ENCODE assay signal across 23 cellular contexts in the genomic region with DNA sequence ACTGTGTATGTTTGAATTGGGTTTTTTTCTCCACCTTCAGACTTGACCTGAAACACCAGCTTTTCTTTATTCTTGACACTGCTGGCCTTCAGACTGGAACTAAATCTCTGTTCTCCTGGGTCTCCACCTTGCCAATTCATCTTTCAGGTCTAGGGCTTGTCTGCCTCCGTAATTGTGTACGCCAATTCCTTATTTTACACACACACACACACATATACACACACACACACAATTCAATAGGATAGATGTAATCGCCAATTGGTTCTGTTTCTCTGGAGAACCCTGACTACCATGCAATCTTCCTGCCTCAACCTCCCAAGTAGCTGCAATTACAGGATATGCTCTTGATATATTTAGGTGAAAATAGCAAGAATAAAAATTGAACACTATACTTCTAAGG. TPM values are rescaled to one million over a fixed set of nuclear protein-coding genes. Genes with fewer than 3 reads are reported as not detected.
DNase-seq lines count a peak whose midpoint lies in the region; ATAC-seq and TF ChIP-seq lines count a peak whose summit lies in the region.
"Had no signal": no experiment of that assay in that cellular context is flagged by ENCODE, and none has a peak within 500 bp of the region (broad histone marks: within the 10 kb centered on the region; RNA-seq: fewer than 3 reads in every experiment).

No MANE protein-coding gene starts in this region.

- no peaks in the 10 kb centered on the region for H3K9me3 ChIP-seq in H9 (ENCODE audit: control insufficient read depth, low read depth, low read length)
- no peaks in the 10 kb centered on the region for H3K9me3 ChIP-seq in trophoblast cell (ENCODE audit: insufficient read depth, low read depth, low read length)
- H3K9me3 ChIP-seq: colonic mucosa, esophagus muscularis mucosa, left lung, MG63, ovary, vagina had no signal

- no peak overlapping the region for H4K8ac ChIP-seq in H9 (replicated peaks; ENCODE audit: insufficient read length, low read depth, low read length)
- no peak overlapping the region for H4K8ac ChIP-seq in trophoblast cell (ENCODE audit: low read depth, low read length)

- H3T11ph ChIP-seq in H9 (ENCODE audit: low read length), result no peak overlapping the region

- H3K9ac ChIP-seq in H9 (ENCODE audit: extremely low read depth, insufficient read length, low read length), result no peak overlapping the region
- no peak overlapping the region for H3K9ac ChIP-seq in trophoblast cell (ENCODE audit: low read length)
- H3K9ac ChIP-seq: GM23248 had no signal

- no peak overlapping the region for H4K12ac ChIP-seq in trophoblast cell (ENCODE audit: low read depth, low read length)

- H3K4me1 Mint-ChIP-seq in activated naive CD8-positive, alpha-beta T cell (ENCODE audit: low read depth), result peaks cover 27% of the 10 kb centered on the region
- H3K4me1 Mint-ChIP-seq in activated naive CD8-positive, alpha-beta T cell treated with anti-CD3 and anti-CD28 coated beads for 36 hours, result peaks cover 26% of the 10 kb centered on the region
- H3K4me1 Mint-ChIP-seq in H9, result peaks cover 7% of the 10 kb centered on the region in 2 experiments; a peak in 2 of 4 replicates
- peaks cover 27% of the 10 kb centered on the region for H3K4me1 Mint-ChIP-seq in central memory CD8-positive, alpha-beta T cell

- TF ChIP-seq CTCF in H9 (conservative IDR thresholded peaks at IDR 0.05), result no peak

- no peaks in the 10 kb centered on the region for H3K9me3 Mint-ChIP-seq in activated naive CD8-positive, alpha-beta T cell (ENCODE audit: low read depth)
- no peaks in the 10 kb centered on the region for H3K9me3 Mint-ChIP-seq in activated naive CD8-positive, alpha-beta T cell treated with anti-CD3 and anti-CD28 coated beads for 36 hours
- H3K9me3 Mint-ChIP-seq in H9, result no peaks in the 10 kb centered on the region
- no peaks in the 10 kb centered on the region for H3K9me3 Mint-ChIP-seq in central memory CD8-positive, alpha-beta T cell

- POLR2A ChIA-PET in HEK293T (lab: Yijun Ruan, JAX), result no interaction called here

- H3K4me2 ChIP-seq in H9 (ENCODE audit: insufficient read depth, insufficient read length, low read length) (no peak overlapping the region), trophoblast cell (ENCODE audit: low read length) (no peak overlapping the region)
- H3K4me2 ChIP-seq: hepatocyte, smooth muscle cell had no signal

- no peaks in the 10 kb centered on the region for H3K79me2 ChIP-seq in H9 (ENCODE audit: insufficient read depth, low read length)
- no peaks in the 10 kb centered on the region for H3K79me2 ChIP-seq in trophoblast cell (ENCODE audit: control insufficient read depth, insufficient read depth, low read length, poor library complexity)
- H3K79me2 ChIP-seq: hepatocyte had no signal

- no peak overlapping the region for H3K27ac ChIP-seq in H9 (ENCODE audit: insufficient read length, low read depth, low read length)
- H3K27ac ChIP-seq in trophoblast cell (ENCODE audit: low read depth, low read length), result no peak overlapping the region
- H3K27ac ChIP-seq: colonic mucosa, esophagus muscularis mucosa, GM23248, hepatocyte, ovary, vagina had no signal

- no CpG with 5 or more reads among the region's 3 CpGs for WGBS in H9 (ENCODE audit: extremely low coverage, insufficient read length, low lambda C conversion rate)
- no CpG with 5 or more reads among the region's 3 CpGs for WGBS in trophoblast cell (ENCODE audit: extremely low coverage, insufficient coverage, insufficient read length)

- H4K20me1 ChIP-seq in H9 (ENCODE audit: control insufficient read depth, insufficient read depth, insufficient read length), result no peaks in the 10 kb centered on the region

- H3K4me3 ChIP-seq in trophoblast cell (ENCODE audit: low read depth, low read length), result no peak overlapping the region
- H3K4me3 ChIP-seq: colonic mucosa, esophagus muscularis mucosa, GM23248, hepatocyte, left lung, MG63, ovary, smooth muscle cell, vagina had no signal

- H3K4ac ChIP-seq in H9 (ENCODE audit: low read depth, low read length) (no peak overlapping the region), trophoblast cell (ENCODE audit: low read depth, low read length) (no peak overlapping the region)

- no peak overlapping the region for H4K5ac ChIP-seq in H9 (ENCODE audit: insufficient read length, low read depth, low read length)

- no peaks in the 10 kb centered on the region for H3K27me3 Mint-ChIP-seq in activated naive CD8-positive, alpha-beta T cell
- H3K27me3 Mint-ChIP-seq in activated naive CD8-positive, alpha-beta T cell treated with anti-CD3 and anti-CD28 coated beads for 36 hours, result no peaks in the 10 kb centered on the region
- H3K27me3 Mint-ChIP-seq in H9 (ENCODE audit: low read depth), result no peaks in the 10 kb centered on the region; the same call in 1 of the 2 replicates
- no peaks in the 10 kb centered on the region for H3K27me3 Mint-ChIP-seq in central memory CD8-positive, alpha-beta T cell
- H3K27me3 Mint-ChIP-seq: naive B cell had no signal

- H3K4me1 ChIP-seq in H9 (ENCODE audit: insufficient read depth, low read length) (no peaks in the 10 kb centered on the region), trophoblast cell (ENCODE audit: control insufficient read depth in 1 of 2, insufficient read depth in 2 of 2, low read length in 2 of 2) (no peaks in the 10 kb centered on the region)
- H3K4me1 ChIP-seq: colonic mucosa, esophagus muscularis mucosa, vagina had no signal

- no peak overlapping the region for H3K56ac ChIP-seq in H9 (ENCODE audit: insufficient read length, low read depth, low read length)

- no peak overlapping the region for H2AFZ ChIP-seq in H9 (ENCODE audit: low read length)
- H2AFZ ChIP-seq in trophoblast cell (ENCODE audit: insufficient read depth, low read length, poor library complexity), result no peak overlapping the region
- H2AFZ ChIP-seq: GM23248, hepatocyte had no signal

- no peak overlapping the region for H2BK15ac ChIP-seq in H9 (ENCODE audit: low read depth, low read length)

- H2BK120ac ChIP-seq in H9 (ENCODE audit: low read depth, low read length, poor library complexity, severe bottlenecking), result no peak overlapping the region
- no peak overlapping the region for H2BK120ac ChIP-seq in trophoblast cell (ENCODE audit: insufficient read depth, low read length, poor library complexity)

- H2BK5ac ChIP-seq in H9 (ENCODE audit: insufficient read length, low read length), result no peak overlapping the region
- H2BK5ac ChIP-seq in trophoblast cell (ENCODE audit: low read depth, low read length, poor library complexity), result no peak overlapping the region

- ATAC-seq in central memory CD8-positive, alpha-beta T cell (replicated peaks; ENCODE audit: extremely low read depth, poor library complexity, severe bottlenecking), result no peak

- H3K18ac ChIP-seq in H9 (ENCODE audit: insufficient read length, low read depth, low read length) (no peak overlapping the region), trophoblast cell (ENCODE audit: low read length) (no peak overlapping the region)

- no peaks in the 10 kb centered on the region for H3K23me2 ChIP-seq in H9 (ENCODE audit: insufficient read length, low read depth, low read length, poor library complexity, severe bottlenecking)

- peak overlapping the region; percentile 23 for H3K27ac Mint-ChIP-seq in activated naive CD8-positive, alpha-beta T cell
- H3K27ac Mint-ChIP-seq in activated naive CD8-positive, alpha-beta T cell treated with anti-CD3 and anti-CD28 coated beads for 36 hours, result no peak overlapping the region
- H3K27ac Mint-ChIP-seq in H9, result peak overlapping the region in 1 of 3 experiments; percentile 9; a peak in 1 of 7 replicates
- H3K27ac Mint-ChIP-seq in central memory CD8-positive, alpha-beta T cell (ENCODE audit: low read depth), result peak overlapping the region; percentile 5

- H3K79me1 ChIP-seq in H9 (ENCODE audit: insufficient read depth, low read depth, low read length, poor library complexity, severe bottlenecking) (no peaks in the 10 kb centered on the region), trophoblast cell (ENCODE audit: low read length) (no peaks in the 10 kb centered on the region)

- no peaks in the 10 kb centered on the region for H3K36me3 ChIP-seq in trophoblast cell (ENCODE audit: control insufficient read depth in 1 of 2, insufficient read depth in 2 of 2, low read length in 2 of 2)
- H3K36me3 ChIP-seq: colonic mucosa, esophagus muscularis mucosa, left lung, MG63, ovary, vagina had no signal

- H3K14ac ChIP-seq in H9 (ENCODE audit: insufficient read depth, low read length) (no peak overlapping the region), trophoblast cell (ENCODE audit: low read length) (no peak overlapping the region)

- no peak for DNase-seq in activated naive CD8-positive, alpha-beta T cell treated with anti-CD3 and anti-CD28 coated beads for 36 hours
- DNase-seq in H9, result no peak
- DNase-seq in central memory CD8-positive, alpha-beta T cell (ENCODE audit: low spot score in 2 of 2), result no peak
- DNase-seq in HEK293T (ENCODE audit: extremely low spot score), result no peak
- DNase-seq in trophoblast cell, result no peak
- no peak for DNase-seq in NCI-H526 (lab: John Stamatoyannopoulos, UW)
- DNase-seq: amygdala, COR-L47, foreskin melanocyte, GM23248, MG63, NCI-H1436 treated with DMSO at 0.1 percent for 48 hours, NCI-H2107, NCI-H446, ovary had no signal

- no peak overlapping the region for H3K4me3 Mint-ChIP-seq in activated naive CD8-positive, alpha-beta T cell
- H3K4me3 Mint-ChIP-seq in activated naive CD8-positive, alpha-beta T cell treated with anti-CD3 and anti-CD28 coated beads for 36 hours, result no peak overlapping the region
- H3K4me3 Mint-ChIP-seq in H9, result no peak overlapping the region
- H3K4me3 Mint-ChIP-seq in central memory CD8-positive, alpha-beta T cell, result no peak overlapping the region

- no peak overlapping the region for H2BK20ac ChIP-seq in H9 (ENCODE audit: low read depth, low read length, poor library complexity, severe bottlenecking)

- CTCF ChIA-PET in HEK293T (lab: Yijun Ruan, JAX), result interaction anchor here (0.6 to 1.2 kb wide), 2 partner anchors 33 to 1279 kb away, joined by 3 to 4 read pairs; no protein-coding TSS in a partner anchor

- no peaks in the 10 kb centered on the region for H3K27me3 ChIP-seq in H9 (ENCODE audit: insufficient read depth, low read length)
- no peaks in the 10 kb centered on the region for H3K27me3 ChIP-seq in trophoblast cell (ENCODE audit: insufficient read depth, low read length)
- H3K27me3 ChIP-seq: colonic mucosa, esophagus muscularis mucosa, hepatocyte, left lung, MG63, ovary, vagina had no signal

- H3K23ac ChIP-seq in H9 (ENCODE audit: insufficient read length, low read depth, low read length), result no peak overlapping the region
- H3K23ac ChIP-seq in trophoblast cell (ENCODE audit: low read length), result no peak overlapping the region

- peak overlapping the region; percentile 62 for H2BK12ac ChIP-seq in H9 (ENCODE audit: insufficient read length, low read depth, low read length)
- no peak overlapping the region for H2BK12ac ChIP-seq in trophoblast cell (ENCODE audit: low read length)

- H2AK5ac ChIP-seq in H9 (ENCODE audit: insufficient read length, low read length), result no peak overlapping the region
- H2AK5ac ChIP-seq in trophoblast cell (ENCODE audit: low read length), result no peak overlapping the region

- no peaks in the 10 kb centered on the region for H3K36me3 Mint-ChIP-seq in activated naive CD8-positive, alpha-beta T cell
- no peaks in the 10 kb centered on the region for H3K36me3 Mint-ChIP-seq in activated naive CD8-positive, alpha-beta T cell treated with anti-CD3 and anti-CD28 coated beads for 36 hours
- no peaks in the 10 kb centered on the region for H3K36me3 Mint-ChIP-seq in H9 (ENCODE audit: insufficient read depth in 1 of 3, low read depth in 3 of 3)
- H3K36me3 Mint-ChIP-seq in central memory CD8-positive, alpha-beta T cell (ENCODE audit: insufficient read depth), result peaks cover 3% of the 10 kb centered on the region
- H3K36me3 Mint-ChIP-seq: naive B cell had no signal

- H4K91ac ChIP-seq in H9 (ENCODE audit: insufficient read length, low read depth, low read length) (no peak overlapping the region), trophoblast cell (ENCODE audit: low read depth, low read length) (no peak overlapping the region)

RNA-seq across cellular contexts. Expression of gene VCL, which starts 6.7 kb away (rescaled TPM):
- total RNA-seq in activated naive CD8-positive, alpha-beta T cell treated with anti-CD3 and anti-CD28 coated beads for 36 hours, result 10 to 100 TPM in 1 of 2 experiments, 1 to 10 TPM in 1; 9.6 to 10.0 TPM
- total RNA-seq in H9 (2021), result 291 and 296 TPM in 2 replicates
- 100 and 103 TPM in 2 replicates for polyA plus RNA-seq in trophoblast cell (2013)

Comparison
In these comparisons a context has a peak if more than half of its experiments do, and no peak if none do; other contexts are left out.
1. RNA of gene VCL, which starts 6.7 kb away (total RNA-seq): 291 to 296 TPM in H9; 9.6 to 10.0 TPM in activated naive CD8-positive, alpha-beta T cell treated with anti-CD3 and anti-CD28 coated beads for 36 hours; every median in the first group is over 10 times any median in the second.